ENCODE assay signal across 11 cellular contexts in genomic region chr2:99974275-99974674, GRCh38.
DNase-seq lines count a peak whose midpoint lies in the region; ATAC-seq, FAIRE-seq and TF ChIP-seq lines count a peak whose summit lies in the region.
"Had no signal": no experiment of that assay in that cellular context is flagged by ENCODE, and none has a peak within 500 bp of the region (broad histone marks: within the 10 kb centered on the region; RNA-seq: fewer than 3 reads in every experiment).

No MANE protein-coding gene starts in this region.

- no peak for ATAC-seq in GM21528 (IDR thresholded peaks at IDR 0.05; ENCODE audit: low FRiP score, unreplicated experiment)
- ATAC-seq: CD8-positive, alpha-beta T cell had no signal

- H3K27me3 ChIP-seq in ACC112 (ENCODE audit: insufficient read depth, low read length), result no peaks in the 10 kb centered on the region
- peaks cover 6% of the 10 kb centered on the region for H3K27me3 ChIP-seq in GM23248 (replicated peaks; ENCODE audit: insufficient read depth)
- H3K27me3 ChIP-seq in dorsolateral prefrontal cortex, result no peaks in the 10 kb centered on the region

- H3K27ac ChIP-seq in ACC112 (ENCODE audit: low read depth, low read length) (peak overlapping the region; percentile 60; the same call in 1 of the 2 replicates), GM23248 (no peak overlapping the region), dorsolateral prefrontal cortex (no peak overlapping the region)

- no peak for TF ChIP-seq CTCF in fibroblast of villous mesenchyme (IDR thresholded peaks at IDR 0.05; ENCODE audit: insufficient read depth, low read depth, low read length)
- TF ChIP-seq CTCF in dorsolateral prefrontal cortex (IDR thresholded peaks at IDR 0.05 in 54 of 56, conservative IDR thresholded peaks at IDR 0.05 in 2 of 56; ENCODE audit: low read depth in 1 of 56, partially characterized antibody in 56 of 56), result no peak

- no peak overlapping the region for H3K4me2 ChIP-seq in GM23248 (ENCODE audit: unreplicated experiment)

- no peaks in the 10 kb centered on the region for H4K20me1 ChIP-seq in GM23248 (ENCODE audit: insufficient read depth)

- no peak overlapping the region for H2AFZ ChIP-seq in ACC112 (ENCODE audit: low read length, unreplicated experiment)
- H2AFZ ChIP-seq in GM23248, result no peak overlapping the region

- WGBS in GM23248 (ENCODE audit: low coverage in 1 of 2, low lambda C conversion rate in 2 of 2, missing lambda C conversion rate in 2 of 2), 2 experiments, result 62 to 71% methylated on average over 6 of the region's 6 CpGs

- no peak overlapping the region for H3K4me3 ChIP-seq in ACC112 (ENCODE audit: low read depth, low read length)
- H3K4me3 ChIP-seq in GM23248, result no peak overlapping the region
- no peak overlapping the region for H3K4me3 ChIP-seq in fibroblast of villous mesenchyme (ENCODE audit: low read depth, low read length)
- no peak overlapping the region for H3K4me3 ChIP-seq in dorsolateral prefrontal cortex

- H3K9ac ChIP-seq in GM23248, result no peak overlapping the region

- H3K36me3 ChIP-seq in ACC112 (ENCODE audit: insufficient read depth, low read length) (no peaks in the 10 kb centered on the region), GM23248 (ENCODE audit: low read depth) (no peaks in the 10 kb centered on the region)

- H3F3A ChIP-seq in GM23248 (ENCODE audit: insufficient read depth), result peaks cover 12% of the 10 kb centered on the region

- FAIRE-seq in RCC 7860 (lab: Jason Lieb, UNC), result no peak
- FAIRE-seq: urothelium cell line had no signal

- intact Hi-C loops in dorsolateral prefrontal cortex (cut with DNase I), result no loop called here

- in situ Hi-C loops in GM23248 (cut with MboI), result no loop called here

- peak; percentile 53 for DNase-seq in GM23248
- DNase-seq in RCC 7860 (ENCODE audit: low spot score), result peak; percentile 94
- DNase-seq in fibroblast of villous mesenchyme (ENCODE audit: low read depth), result peak; percentile 5
- DNase-seq in dorsolateral prefrontal cortex, result no peak
- DNase-seq in cerebellar nuclear complex (lab: John Stamatoyannopoulos, UW), result no peak
- no peak for DNase-seq in midbrain (lab: John Stamatoyannopoulos, UW)
- DNase-seq: amygdala; CD8-positive, alpha-beta T cell had no signal

- H3K79me2 ChIP-seq in ACC112 (ENCODE audit: control insufficient read depth, insufficient read depth, low read length, unreplicated experiment) (no peaks in the 10 kb centered on the region), GM23248 (ENCODE audit: insufficient read depth) (no peaks in the 10 kb centered on the region)

- H3K9me3 ChIP-seq in GM23248 (ENCODE audit: low read depth), result no peaks in the 10 kb centered on the region

- H3K9me2 ChIP-seq in GM23248 (ENCODE audit: insufficient read depth), result no peaks in the 10 kb centered on the region

- H3K4me1 ChIP-seq in ACC112 (ENCODE audit: control insufficient read depth, insufficient read depth, low read length, unreplicated experiment) (peaks cover 46% of the 10 kb centered on the region), GM23248 (ENCODE audit: insufficient read depth) (peaks cover 33% of the 10 kb centered on the region)

Comparison
In these comparisons a context has a peak if more than half of its experiments do, and no peak if none do; other contexts are left out.
1. DNase-seq: peak in GM23248 (single experiment), RCC 7860 (single experiment) and fibroblast of villous mesenchyme (single experiment); none in dorsolateral prefrontal cortex (0 of 10), cerebellar nuclear complex (0 of 2) and midbrain (single experiment).